In genomic region chr17:57518587-57519118, GRCh38 we compare ENCODE assay signal across 11 cellular contexts.
DNase-seq lines count a peak whose midpoint lies in the region; ATAC-seq and TF ChIP-seq lines count a peak whose summit lies in the region.
"Had no signal": no experiment of that assay in that cellular context is flagged by ENCODE, and none has a peak within 500 bp of the region (broad histone marks: within the 10 kb centered on the region; RNA-seq: fewer than 3 reads in every experiment).

No MANE protein-coding gene starts in this region.

- peak; percentile 69 for DNase-seq in DMS153 treated with DMSO at 0.1 percent for 48 hours (lab: John Stamatoyannopoulos, UW; ENCODE audit: unreplicated experiment)
- DNase-seq in NCI-H2029 treated with DMSO at 0.1 percent for 48 hours (lab: John Stamatoyannopoulos, UW), result peak; percentile 59
- DNase-seq in mucosa of descending colon, result no peak
- DNase-seq in NOMO-1 (lab: John Stamatoyannopoulos, UW; ENCODE audit: unreplicated experiment in 2 of 2), result no peak
- no peak for DNase-seq in cerebellar nuclear complex (lab: John Stamatoyannopoulos, UW)
- no peak for DNase-seq in HCEC 1CT
- DNase-seq: activated B cell treated with CpG ODN at 0.5 μM for 24 hours; CD8-positive, alpha-beta T cell; NCI-H1048 had no signal

- H3K27ac ChIP-seq in angular gyrus (ENCODE audit: low read depth, low read length), result peak overlapping the region; percentile 70

- no peaks in the 10 kb centered on the region for H3K9me3 ChIP-seq in mucosa of descending colon

- intact Hi-C loops in mucosa of descending colon (cut with DNase I, micrococcal nuclease), result no loop called here

- H3K4me3 ChIP-seq in mucosa of descending colon, result no peak overlapping the region

- H3K4me1 ChIP-seq in mucosa of descending colon (ENCODE audit: low read depth), result no peaks in the 10 kb centered on the region

- no peaks in the 10 kb centered on the region for H3K36me3 ChIP-seq in mucosa of descending colon (ENCODE audit: low read depth)

- TF ChIP-seq CTCF in mucosa of descending colon (IDR thresholded peaks at IDR 0.05), result no peak

- ATAC-seq in mucosa of descending colon, result peak; percentile 39
- no peak for ATAC-seq in HG03045 (IDR thresholded peaks at IDR 0.05; ENCODE audit: unreplicated experiment)
- ATAC-seq: CD8-positive, alpha-beta T cell had no signal

Comparison
In these comparisons a context has a peak if more than half of its experiments do, and no peak if none do; other contexts are left out.
1. DNase-seq: peak in DMS153 treated with DMSO at 0.1 percent for 48 hours (single experiment) and NCI-H2029 treated with DMSO at 0.1 percent for 48 hours (single experiment); none in mucosa of descending colon (0 of 3), NOMO-1 (0 of 2), cerebellar nuclear complex (0 of 2) and HCEC 1CT (single experiment).